Comparison of ENCODE assay signal across 8 cellular contexts in genomic region chr4:136461533-136461932, GRCh38.
"Had no signal": no experiment of that assay in that cellular context is flagged by ENCODE, and none has a peak within 500 bp of the region (broad histone marks: within the 10 kb centered on the region; RNA-seq: fewer than 3 reads in every experiment).

No MANE protein-coding gene starts in this region.

- H3K4me1 Mint-ChIP-seq: IgD-negative memory B cell had no signal

- H3K27me3 Mint-ChIP-seq: IgD-negative memory B cell had no signal

- DNase-seq: KBM-7, KG1 had no signal

- H3K9ac ChIP-seq: KMS-11 had no signal

- H3K27ac ChIP-seq: HL-60, KMS-11 had no signal

- H3K36me3 Mint-ChIP-seq: IgD-negative memory B cell had no signal

- H3K4me2 ChIP-seq: KMS-11 had no signal

- ATAC-seq: HepG2, K562 had no signal

- H3K4me3 Mint-ChIP-seq: IgD-negative memory B cell had no signal

- FAIRE-seq: HepG2, HTR-8/SVneo, K562 had no signal

- H3K4me3 ChIP-seq: K562 had no signal

- H3K27ac Mint-ChIP-seq: IgD-negative memory B cell had no signal
